ENCODE assay signal across 1 cellular context in genomic region chr2:36380624-36381481, GRCh38.
A peak's percentile ranks its signal among the peaks of the same experiment; 100 is the strongest.
TF ChIP-seq lines count a peak whose summit lies in the region.

No MANE protein-coding gene starts in this region.

TF ChIP-seq in A549, 52 proteins besides CTCF, POLR2A, EP300 and RAD21 (continued from another document):
- TF ChIP-seq, protein P1, sequence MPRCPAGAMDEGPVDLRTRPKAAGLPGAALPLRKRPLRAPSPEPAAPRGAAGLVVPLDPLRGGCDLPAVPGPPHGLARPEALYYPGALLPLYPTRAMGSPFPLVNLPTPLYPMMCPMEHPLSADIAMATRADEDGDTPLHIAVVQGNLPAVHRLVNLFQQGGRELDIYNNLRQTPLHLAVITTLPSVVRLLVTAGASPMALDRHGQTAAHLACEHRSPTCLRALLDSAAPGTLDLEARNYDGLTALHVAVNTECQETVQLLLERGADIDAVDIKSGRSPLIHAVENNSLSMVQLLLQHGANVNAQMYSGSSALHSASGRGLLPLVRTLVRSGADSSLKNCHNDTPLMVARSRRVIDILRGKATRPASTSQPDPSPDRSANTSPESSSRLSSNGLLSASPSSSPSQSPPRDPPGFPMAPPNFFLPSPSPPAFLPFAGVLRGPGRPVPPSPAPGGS (IDR thresholded peaks at IDR 0.05) = peak; percentile 69; the same call in 1 of the 3 replicates
- TF ChIP-seq TP53 (CRISPR knock-in tag; IDR thresholded peaks at IDR 0.05) (peak; percentile 92), ATOH8 (CRISPR knock-in tag; IDR thresholded peaks at IDR 0.05; ENCODE audit: low read depth) (peak; percentile 79; the same call in 1 of the 2 replicates), POLR2AphosphoS2 (conservative IDR thresholded peaks at IDR 0.05; ENCODE audit: low read length) (peak; percentile 74), HOXB13 (CRISPR knock-in tag; IDR thresholded peaks at IDR 0.05; ENCODE audit: low read depth) (no peak), USF2 (IDR thresholded peaks at IDR 0.05) (no peak), FOSL2 (IDR thresholded peaks at IDR 0.05) (no peak), FOSL2 (CRISPR knock-in tag; IDR thresholded peaks at IDR 0.05) (peak; percentile 67), REST (IDR thresholded peaks at IDR 0.05) (no peak), BHLHE40 (IDR thresholded peaks at IDR 0.05; ENCODE audit: low read depth, low read length) (no peak), CHD2 (IDR thresholded peaks at IDR 0.05; ENCODE audit: low read length, partially characterized antibody) (peak; percentile 31), CBX8 (IDR thresholded peaks at IDR 0.05) (no peak), HES2 (IDR thresholded peaks at IDR 0.05) (no peak), RNF2 (IDR thresholded peaks at IDR 0.05; ENCODE audit: borderline replicate concordance, low read depth) (no peak), HEYL (CRISPR knock-in tag; IDR thresholded peaks at IDR 0.05) (no peak), ZFP36 (IDR thresholded peaks at IDR 0.05; ENCODE audit: borderline replicate concordance, partially characterized antibody) (no peak), HDAC2 (IDR thresholded peaks at IDR 0.05) (no peak), E2F6 (IDR thresholded peaks at IDR 0.05; ENCODE audit: borderline replicate concordance, low read depth) (peak; percentile 69)
- TF ChIP-seq, protein P2, sequence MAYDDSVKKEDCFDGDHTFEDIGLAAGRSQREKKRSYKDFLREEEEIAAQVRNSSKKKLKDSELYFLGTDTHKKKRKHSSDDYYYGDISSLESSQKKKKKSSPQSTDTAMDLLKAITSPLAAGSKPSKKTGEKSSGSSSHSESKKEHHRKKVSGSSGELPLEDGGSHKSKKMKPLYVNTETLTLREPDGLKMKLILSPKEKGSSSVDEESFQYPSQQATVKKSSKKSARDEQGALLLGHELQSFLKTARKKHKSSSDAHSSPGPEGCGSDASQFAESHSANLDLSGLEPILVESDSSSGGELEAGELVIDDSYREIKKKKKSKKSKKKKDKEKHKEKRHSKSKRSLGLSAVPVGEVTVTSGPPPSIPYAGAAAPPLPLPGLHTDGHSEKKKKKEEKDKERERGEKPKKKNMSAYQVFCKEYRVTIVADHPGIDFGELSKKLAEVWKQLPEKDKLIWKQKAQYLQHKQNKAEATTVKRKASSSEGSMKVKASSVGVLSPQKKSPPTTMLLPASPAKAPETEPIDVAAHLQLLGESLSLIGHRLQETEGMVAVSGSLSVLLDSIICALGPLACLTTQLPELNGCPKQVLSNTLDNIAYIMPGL (CRISPR knock-in tag; IDR thresholded peaks at IDR 0.05; ENCODE audit: borderline replicate concordance) = no peak
